ENCODE assay signal across 33 cellular contexts in genomic region chr7:28466885-28467284, GRCh38. TPM values are rescaled to one million over a fixed set of nuclear protein-coding genes. Genes with fewer than 3 reads are reported as not detected.
"Had no signal": no experiment of that assay in that cellular context is flagged by ENCODE, and none has a peak within 500 bp of the region (broad histone marks: within the 10 kb centered on the region; RNA-seq: fewer than 3 reads in every experiment).

No MANE protein-coding gene starts in this region.

- ATAC-seq: activated CD4-positive, CD25-positive, alpha-beta regulatory T cell treated with anti-CD3 and anti-CD28 coated beads, Interleukin-2, amount 50 U/mL, for 24 hours; activated CD8-positive, alpha-beta memory T cell treated with anti-CD3 and anti-CD28 coated beads, Interleukin-2, amount 10 ng/mL, durations not matched to agents 7 days and 5 days; activated CD8-positive, alpha-beta T cell treated with anti-CD3 and anti-CD28 coated beads, Interleukin-2, amount 10 ng/mL, durations not matched to agents 7 days and 5 days; activated naive CD4-positive, alpha-beta T cell treated with anti-CD3 and anti-CD28 coated beads, Interleukin-2, amount 50 U/mL, for 72 hours; T-cell had no signal

- H3K27me3 ChIP-seq: ascending aorta, breast epithelium, cardiac muscle cell, colonic mucosa had no signal

- H3K36me3 Mint-ChIP-seq: activated CD8-positive, alpha-beta memory T cell treated with anti-CD3 and anti-CD28 coated beads, Interleukin-2, amount 10 ng/mL, durations not matched to agents 7 days and 5 days; activated naive CD4-positive, alpha-beta T cell treated with anti-CD3 and anti-CD28 coated beads, Interleukin-2, amount 10 ng/mL, durations not matched to agents 7 days and 5 days; activated naive CD8-positive, alpha-beta T cell treated with anti-CD3 and anti-CD28 coated beads, Interleukin-2, amount 10 ng/mL, durations not matched to agents 7 days and 5 days; T-cell had no signal

- H3K27me3 Mint-ChIP-seq: activated naive CD4-positive, alpha-beta T cell treated with anti-CD3 and anti-CD28 coated beads, Interleukin-2, amount 10 ng/mL, durations not matched to agents 7 days and 5 days; brain had no signal

- H3K4me3 Mint-ChIP-seq: activated B cell treated with CpG ODN at 0.5 μM for 24 hours; activated CD8-positive, alpha-beta memory T cell treated with anti-CD3 and anti-CD28 coated beads, Interleukin-2, amount 10 ng/mL, durations not matched to agents 7 days and 5 days; activated CD8-positive, alpha-beta T cell treated with anti-CD3 and anti-CD28 coated beads, Interleukin-2, amount 10 ng/mL, durations not matched to agents 7 days and 5 days; activated naive CD4-positive, alpha-beta T cell treated with anti-CD3 and anti-CD28 coated beads, Interleukin-2, amount 10 ng/mL, durations not matched to agents 7 days and 5 days; activated naive CD8-positive, alpha-beta T cell treated with anti-CD3 and anti-CD28 coated beads, Interleukin-2, amount 10 ng/mL, durations not matched to agents 7 days and 5 days; activated T-helper 1 cell treated with anti-CD3 and anti-CD28 coated beads, Interleukin-12 subunit alpha, Interleukin-12 subunit beta, Interleukin-2, Interleukin-4 antibody, amounts not matched to agents 30 ng/mL and 10 ng/mL and 1 ng/mL, durations not matched to agents 14 hours and 24 hours and 36 hours; brain; T-cell; T-helper 1 cell treated with Interleukin-12 subunit alpha and Interleukin-12 subunit beta and Interleukin-4 antibody, amounts not matched to agents 30 μg/mL and 1 μg/mL, for 36 hours; T-helper 2 cell treated with Interferon-gamma antibody and Interleukin-4, amounts not matched to agents 5 μg/mL and 100 μg/mL, for 36 hours had no signal

- H3K4me1 Mint-ChIP-seq: activated B cell treated with CpG ODN at 0.5 μM for 24 hours; activated CD8-positive, alpha-beta memory T cell treated with anti-CD3 and anti-CD28 coated beads, Interleukin-2, amount 10 ng/mL, durations not matched to agents 7 days and 5 days; activated naive CD4-positive, alpha-beta T cell treated with anti-CD3 and anti-CD28 coated beads, Interleukin-2, amount 10 ng/mL, durations not matched to agents 7 days and 5 days; activated naive CD8-positive, alpha-beta T cell treated with anti-CD3 and anti-CD28 coated beads, Interleukin-2, amount 10 ng/mL, durations not matched to agents 7 days and 5 days; T-cell had no signal

- H3K4me1 ChIP-seq: ascending aorta, breast epithelium, colonic mucosa had no signal

- H3K27ac Mint-ChIP-seq: activated B cell treated with CpG ODN at 0.5 μM for 24 hours; activated CD8-positive, alpha-beta memory T cell treated with anti-CD3 and anti-CD28 coated beads, Interleukin-2, amount 10 ng/mL, durations not matched to agents 7 days and 5 days; activated CD8-positive, alpha-beta T cell treated with anti-CD3 and anti-CD28 coated beads, Interleukin-2, amount 10 ng/mL, durations not matched to agents 7 days and 5 days; activated naive CD4-positive, alpha-beta T cell treated with anti-CD3 and anti-CD28 coated beads, Interleukin-2, amount 10 ng/mL, durations not matched to agents 7 days and 5 days; activated naive CD4-positive, alpha-beta T cell treated with anti-CD3 and anti-CD28 coated beads, Interleukin-2, amount 50 U/mL, for 72 hours; activated naive CD8-positive, alpha-beta T cell treated with anti-CD3 and anti-CD28 coated beads, Interleukin-2, amount 10 ng/mL, durations not matched to agents 7 days and 5 days; activated T-helper 1 cell treated with anti-CD3 and anti-CD28 coated beads, Interleukin-12 subunit alpha, Interleukin-12 subunit beta, Interleukin-2, Interleukin-4 antibody, amounts not matched to agents 30 ng/mL and 10 ng/mL and 1 ng/mL, durations not matched to agents 14 hours and 24 hours and 36 hours; brain; T-cell; T-helper 1 cell treated with Interleukin-12 subunit alpha and Interleukin-12 subunit beta and Interleukin-4 antibody, amounts not matched to agents 30 μg/mL and 1 μg/mL, for 36 hours; T-helper 2 cell treated with Interferon-gamma antibody and Interleukin-4, amounts not matched to agents 5 μg/mL and 100 μg/mL, for 36 hours had no signal

- H3K9me3 Mint-ChIP-seq: activated B cell treated with CpG ODN at 0.5 μM for 24 hours; activated naive CD4-positive, alpha-beta T cell treated with anti-CD3 and anti-CD28 coated beads, Interleukin-2, amount 10 ng/mL, durations not matched to agents 7 days and 5 days; activated naive CD4-positive, alpha-beta T cell treated with anti-CD3 and anti-CD28 coated beads, Interleukin-2, amount 50 U/mL, for 72 hours; activated naive CD8-positive, alpha-beta T cell treated with anti-CD3 and anti-CD28 coated beads, Interleukin-2, amount 10 ng/mL, durations not matched to agents 7 days and 5 days; activated T-helper 1 cell treated with anti-CD3 and anti-CD28 coated beads, Interleukin-12 subunit alpha, Interleukin-12 subunit beta, Interleukin-2, Interleukin-4 antibody, amounts not matched to agents 30 ng/mL and 10 ng/mL and 1 ng/mL, durations not matched to agents 14 hours and 24 hours and 36 hours; T-cell; T-helper 1 cell treated with Interleukin-12 subunit alpha and Interleukin-12 subunit beta and Interleukin-4 antibody, amounts not matched to agents 30 μg/mL and 1 μg/mL, for 36 hours; T-helper 2 cell treated with Interferon-gamma antibody and Interleukin-4, amounts not matched to agents 5 μg/mL and 100 μg/mL, for 36 hours had no signal

- H3K27ac ChIP-seq: ascending aorta, breast epithelium, cardiac muscle cell, colonic mucosa, epithelial cell of prostate, WERI-Rb-1 had no signal

- H3K9me3 ChIP-seq: ascending aorta, breast epithelium, colonic mucosa had no signal

- DNase-seq: activated B cell treated with CpG ODN at 0.5 μM for 24 hours; activated CD4-positive, alpha-beta T cell treated with anti-CD3 and anti-CD28 coated beads for 48 hours; activated CD4-positive, alpha-beta T cell treated with anti-CD3 and anti-CD28 coated beads, Interleukin-2, amount 50 U/mL, for 1 hour; activated CD4-positive, alpha-beta T cell treated with anti-CD3 and anti-CD28 coated beads, Interleukin-2, amount 50 U/mL, for 48 hours; activated CD8-positive, alpha-beta memory T cell treated with anti-CD3 and anti-CD28 coated beads, Interleukin-2, amount 10 ng/mL, durations not matched to agents 7 days and 5 days; activated CD8-positive, alpha-beta memory T cell treated with anti-CD3 and anti-CD28 coated beads, Interleukin-2, amount 50 U/mL, for 4 hours; activated CD8-positive, alpha-beta T cell treated with anti-CD3 and anti-CD28 coated beads, Interleukin-2, amount 10 ng/mL, durations not matched to agents 7 days and 5 days; activated gamma-delta T cell; activated naive CD4-positive, alpha-beta T cell; activated naive CD4-positive, alpha-beta T cell treated with anti-CD3 and anti-CD28 coated beads, Interleukin-2, amount 10 ng/mL, durations not matched to agents 7 days and 5 days; activated naive CD8-positive, alpha-beta T cell treated with anti-CD3 and anti-CD28 coated beads, Interleukin-2, amount 10 ng/mL, durations not matched to agents 7 days and 5 days; activated T-cell treated with anti-CD3 and anti-CD28 coated beads, Interleukin-2, amount 50 U/mL, for 1 hour; activated T-cell treated with anti-CD3 and anti-CD28 coated beads, Interleukin-2, amount 50 U/mL, for 48 hours; central memory CD4-positive, alpha-beta T cell; cerebellar nuclear complex; colonic mucosa; effector CD8-positive, alpha-beta T cell; foreskin fibroblast; SW 1271; T-cell; T1000; WERI-Rb-1 had no signal

- H3K36me3 ChIP-seq: ascending aorta, breast epithelium, cardiac muscle cell, colonic mucosa, WERI-Rb-1 had no signal

- H3K4me3 ChIP-seq: ascending aorta, breast epithelium, cardiac muscle cell, colonic mucosa had no signal

RNA-seq across cellular contexts. Expression of gene CREB5, which starts 54.6 kb away (rescaled TPM):
- total RNA-seq: activated CD8-positive, alpha-beta memory T cell treated with anti-CD3 and anti-CD28 coated beads for 36 hours; activated CD8-positive, alpha-beta memory T cell treated with anti-CD3 and anti-CD28 coated beads, Interleukin-2, amount 10 ng/mL, durations not matched to agents 7 days and 5 days; activated CD8-positive, alpha-beta T cell treated with anti-CD3 and anti-CD28 coated beads, Interleukin-2, amount 10 ng/mL, durations not matched to agents 7 days and 5 days; activated naive CD8-positive, alpha-beta T cell treated with anti-CD3 and anti-CD28 coated beads, Interleukin-2, amount 10 ng/mL, durations not matched to agents 7 days and 5 days; activated T-helper 1 cell treated with anti-CD3 and anti-CD28 coated beads, Interleukin-12 subunit alpha, Interleukin-12 subunit beta, Interleukin-2, Interleukin-4 antibody, amounts not matched to agents 30 ng/mL and 10 ng/mL and 1 ng/mL, durations not matched to agents 14 hours and 24 hours and 36 hours had no signal
